In the genomic region with DNA sequence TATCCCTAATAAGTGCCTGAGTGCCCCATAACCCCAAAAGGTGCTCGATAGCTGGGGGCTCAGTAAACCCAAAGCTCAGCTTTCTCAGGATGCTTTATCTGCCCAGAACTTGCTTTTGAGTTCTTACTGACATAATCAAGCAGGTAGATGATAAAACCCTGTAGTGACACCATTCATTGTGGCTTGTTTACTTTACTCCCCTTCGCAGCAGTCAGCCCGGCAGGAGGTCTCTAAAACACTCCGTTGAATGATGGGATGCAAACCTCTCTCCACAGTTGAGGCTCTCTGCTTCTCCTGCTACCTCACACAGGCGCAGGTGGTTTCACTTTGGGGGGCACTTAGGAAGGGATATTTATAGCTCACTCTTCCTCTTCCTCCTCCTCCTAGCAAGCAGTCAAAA, we compare ENCODE assay signal across 17 cellular contexts.
A peak's percentile ranks its signal among the peaks of the same experiment; 100 is the strongest.
DNase-seq lines count a peak whose midpoint lies in the region; ATAC-seq and TF ChIP-seq lines count a peak whose summit lies in the region.
"Had no signal": no experiment of that assay in that cellular context is flagged by ENCODE, and none has a peak within 500 bp of the region (broad histone marks: within the 10 kb centered on the region; RNA-seq: fewer than 3 reads in every experiment).

No MANE protein-coding gene starts in this region.

- TF ChIP-seq CTCF in HEK293 (tag by site-specific recombination; IDR thresholded peaks at IDR 0.05) (no peak), WTC11 (IDR thresholded peaks at IDR 0.05) (no peak), nephron progenitor cell (IDR thresholded peaks at IDR 0.05) (no peak)

- peaks cover 19% of the 10 kb centered on the region for H3K4me1 Mint-ChIP-seq in WTC11
- peaks cover 35% of the 10 kb centered on the region for H3K4me1 Mint-ChIP-seq in nephron progenitor cell

- H3K27ac Mint-ChIP-seq in WTC11 (peak overlapping the region; percentile 25; the same call in 1 of the 2 replicates), nephron progenitor cell (peak overlapping the region; percentile 81)
- H3K27ac Mint-ChIP-seq: activated naive CD4-positive, alpha-beta T cell treated with anti-CD3 and anti-CD28 coated beads for 36 hours had no signal

- no peaks in the 10 kb centered on the region for H4K20me1 ChIP-seq in GM23248 (ENCODE audit: insufficient read depth)

- peaks cover 30% of the 10 kb centered on the region for H3K27me3 Mint-ChIP-seq in WTC11 (ENCODE audit: low read depth)
- H3K27me3 Mint-ChIP-seq in nephron progenitor cell (ENCODE audit: low read depth, poor library complexity) = peaks cover 6% of the 10 kb centered on the region

- H3K36me3 Mint-ChIP-seq in WTC11 = peaks cover 9% of the 10 kb centered on the region
- H3K36me3 Mint-ChIP-seq in nephron progenitor cell (ENCODE audit: low read depth) = peaks cover 24% of the 10 kb centered on the region

- CTCF ChIA-PET in HEK293 (lab: Yijun Ruan, JAX) = interaction anchor here (0.6 kb wide), 1 partner anchor 494 kb away, joined by 5 read pairs; no protein-coding TSS in a partner anchor
- CTCF ChIA-PET in WTC11 (lab: Charles Lee) = interaction anchor here (1.0 to 1.2 kb wide), 2 partner anchors 25 to 35 kb away, joined by 4 read pairs; no protein-coding TSS in a partner anchor

- H3K36me3 ChIP-seq in HEK293 (ENCODE audit: control insufficient read depth in 2 of 2, insufficient read depth in 1 of 2, low read length in 2 of 2) = no peaks in the 10 kb centered on the region
- H3K36me3 ChIP-seq in GM23248 (ENCODE audit: low read depth) = no peaks in the 10 kb centered on the region
- H3K36me3 ChIP-seq: heart left ventricle, neutrophil, suprapubic skin, vagina had no signal

- no peaks in the 10 kb centered on the region for H3K79me2 ChIP-seq in GM23248 (ENCODE audit: insufficient read depth)

- H3K4me2 ChIP-seq in GM23248 (ENCODE audit: unreplicated experiment) = no peak overlapping the region

- H3K9ac ChIP-seq in GM23248 = no peak overlapping the region

- H3K9me2 ChIP-seq in GM23248 (ENCODE audit: insufficient read depth) = no peaks in the 10 kb centered on the region

- no peaks in the 10 kb centered on the region for H3F3A ChIP-seq in GM23248 (ENCODE audit: insufficient read depth)

- no peak overlapping the region for H2AFZ ChIP-seq in GM23248

- peaks cover 26% of the 10 kb centered on the region for H3K9me3 Mint-ChIP-seq in WTC11
- peaks cover 26% of the 10 kb centered on the region for H3K9me3 Mint-ChIP-seq in nephron progenitor cell

- DNase-seq in NCI-H2107 (lab: John Stamatoyannopoulos, UW) (peak; percentile 29), WTC11 (ENCODE audit: low spot score) (peak; percentile 51), nephron progenitor cell (no peak), NCI-H2196 treated with DMSO at 0.1 percent for 48 hours (lab: John Stamatoyannopoulos, UW; ENCODE audit: unreplicated experiment) (no peak), GM23248 (no peak)
- no peak for DNase-seq in effector CD8-positive, alpha-beta T cell (lab: John Stamatoyannopoulos, UW)
- DNase-seq: activated CD4-positive, alpha-beta T cell treated with anti-CD3 and anti-CD28 coated beads, Interleukin-2, amount 50 U/mL, for 1 hour; activated naive CD4-positive, alpha-beta T cell treated with anti-CD3 and anti-CD28 coated beads for 36 hours; anterior cingulate cortex; effector memory CD4-positive, alpha-beta T cell; GDM1; heart left ventricle; NCI-H1436 had no signal

- H3K4me3 ChIP-seq in HEK293 (ENCODE audit: low read depth, low read length) = no peak overlapping the region
- H3K4me3 ChIP-seq in GM23248 = no peak overlapping the region
- H3K4me3 ChIP-seq: heart left ventricle, suprapubic skin, vagina had no signal

- H3K4me3 Mint-ChIP-seq in WTC11 (no peak overlapping the region; the same call in 1 of the 2 replicates), nephron progenitor cell (peak overlapping the region; percentile 52)
- H3K4me3 Mint-ChIP-seq: activated naive CD4-positive, alpha-beta T cell treated with anti-CD3 and anti-CD28 coated beads for 36 hours had no signal

- in situ Hi-C loops in GM23248 (cut with MboI) = no loop called here

- H3K9me3 ChIP-seq in HEK293 (ENCODE audit: control insufficient read depth, insufficient read depth, low read depth, low read length) (no peaks in the 10 kb centered on the region), GM23248 (ENCODE audit: low read depth) (peaks cover 4% of the 10 kb centered on the region)
- H3K9me3 ChIP-seq: neutrophil, vagina had no signal

- peaks cover 4% of the 10 kb centered on the region for H3K4me1 ChIP-seq in HEK293 (ENCODE audit: control insufficient read depth, insufficient read depth, low read length)
- no peaks in the 10 kb centered on the region for H3K4me1 ChIP-seq in GM23248 (ENCODE audit: insufficient read depth)
- H3K4me1 ChIP-seq: suprapubic skin had no signal

- ATAC-seq in WTC11 = peak; percentile 90

- POLR2A ChIA-PET in HEK293 (lab: Yijun Ruan, JAX) = no interaction called here
- POLR2A ChIA-PET in WTC11 (lab: Charles Lee) = interaction anchor here (1.4 kb wide), 1 partner anchor 307 kb away, joined by 3 read pairs; no protein-coding TSS in a partner anchor

- peaks cover 7% of the 10 kb centered on the region; the same call in 1 of the 2 replicates for H3K27me3 ChIP-seq in GM23248 (replicated peaks; ENCODE audit: insufficient read depth)
- H3K27me3 ChIP-seq: heart left ventricle, neutrophil, suprapubic skin, vagina had no signal

- 23 to 24% methylated on average over 5 of the region's 5 CpGs for WGBS in GM23248 (ENCODE audit: low coverage in 1 of 2, low lambda C conversion rate in 2 of 2, missing lambda C conversion rate in 2 of 2), 2 experiments

- no peak overlapping the region for H3K27ac ChIP-seq in HEK293 (ENCODE audit: extremely low read depth, low read depth, low read length)
- no peak overlapping the region for H3K27ac ChIP-seq in GM23248
- H3K27ac ChIP-seq: neutrophil, suprapubic skin, vagina had no signal

TF ChIP-seq in HEK293, 187 proteins besides CTCF, POLR2A, EP300 and RAD21 (continues in another document):
- TF ChIP-seq GLIS1 (tag by site-specific recombination; IDR thresholded peaks at IDR 0.05) (peak; percentile 92), ZNF114 (tag by site-specific recombination; IDR thresholded peaks at IDR 0.05) (no peak), ZNF423 (tag by site-specific recombination; IDR thresholded peaks at IDR 0.05) (peak; percentile 58; the same call in 1 of the 2 replicates)
- TF ChIP-seq, protein P1, sequence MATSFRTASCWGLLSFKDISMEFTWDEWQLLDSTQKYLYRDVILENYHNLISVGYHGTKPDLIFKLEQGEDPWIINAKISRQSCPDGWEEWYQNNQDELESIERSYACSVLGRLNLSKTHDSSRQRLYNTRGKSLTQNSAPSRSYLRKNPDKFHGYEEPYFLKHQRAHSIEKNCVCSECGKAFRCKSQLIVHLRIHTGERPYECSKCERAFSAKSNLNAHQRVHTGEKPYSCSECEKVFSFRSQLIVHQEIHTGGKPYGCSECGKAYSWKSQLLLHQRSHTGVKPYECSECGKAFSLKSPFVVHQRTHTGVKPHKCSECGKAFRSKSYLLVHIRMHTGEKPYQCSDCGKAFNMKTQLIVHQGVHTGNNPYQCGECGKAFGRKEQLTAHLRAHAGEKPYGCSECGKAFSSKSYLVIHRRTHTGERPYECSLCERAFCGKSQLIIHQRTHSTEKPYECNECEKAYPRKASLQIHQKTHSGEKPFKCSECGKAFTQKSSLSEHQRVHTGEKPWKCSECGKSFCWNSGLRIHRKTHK (tag by site-specific recombination; IDR thresholded peaks at IDR 0.05) = no peak

TF ChIP-seq in WTC11, 78 proteins besides CTCF, POLR2A, EP300 and RAD21 (continues in another document):
- TF ChIP-seq, protein P2, sequence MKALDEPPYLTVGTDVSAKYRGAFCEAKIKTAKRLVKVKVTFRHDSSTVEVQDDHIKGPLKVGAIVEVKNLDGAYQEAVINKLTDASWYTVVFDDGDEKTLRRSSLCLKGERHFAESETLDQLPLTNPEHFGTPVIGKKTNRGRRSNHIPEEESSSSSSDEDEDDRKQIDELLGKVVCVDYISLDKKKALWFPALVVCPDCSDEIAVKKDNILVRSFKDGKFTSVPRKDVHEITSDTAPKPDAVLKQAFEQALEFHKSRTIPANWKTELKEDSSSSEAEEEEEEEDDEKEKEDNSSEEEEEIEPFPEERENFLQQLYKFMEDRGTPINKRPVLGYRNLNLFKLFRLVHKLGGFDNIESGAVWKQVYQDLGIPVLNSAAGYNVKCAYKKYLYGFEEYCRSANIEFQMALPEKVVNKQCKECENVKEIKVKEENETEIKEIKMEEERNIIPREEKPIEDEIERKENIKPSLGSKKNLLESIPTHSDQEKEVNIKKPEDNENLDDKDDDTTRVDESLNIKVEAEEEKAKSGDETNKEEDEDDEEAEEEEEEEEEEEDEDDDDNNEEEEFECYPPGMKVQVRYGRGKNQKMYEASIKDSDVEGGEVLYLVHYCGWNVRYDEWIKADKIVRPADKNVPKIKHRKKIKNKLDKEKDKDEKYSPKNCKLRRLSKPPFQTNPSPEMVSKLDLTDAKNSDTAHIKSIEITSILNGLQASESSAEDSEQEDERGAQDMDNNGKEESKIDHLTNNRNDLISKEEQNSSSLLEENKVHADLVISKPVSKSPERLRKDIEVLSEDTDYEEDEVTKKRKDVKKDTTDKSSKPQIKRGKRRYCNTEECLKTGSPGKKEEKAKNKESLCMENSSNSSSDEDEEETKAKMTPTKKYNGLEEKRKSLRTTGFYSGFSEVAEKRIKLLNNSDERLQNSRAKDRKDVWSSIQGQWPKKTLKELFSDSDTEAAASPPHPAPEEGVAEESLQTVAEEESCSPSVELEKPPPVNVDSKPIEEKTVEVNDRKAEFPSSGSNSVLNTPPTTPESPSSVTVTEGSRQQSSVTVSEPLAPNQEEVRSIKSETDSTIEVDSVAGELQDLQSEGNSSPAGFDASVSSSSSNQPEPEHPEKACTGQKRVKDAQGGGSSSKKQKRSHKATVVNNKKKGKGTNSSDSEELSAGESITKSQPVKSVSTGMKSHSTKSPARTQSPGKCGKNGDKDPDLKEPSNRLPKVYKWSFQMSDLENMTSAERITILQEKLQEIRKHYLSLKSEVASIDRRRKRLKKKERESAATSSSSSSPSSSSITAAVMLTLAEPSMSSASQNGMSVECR (CRISPR knock-in tag; IDR thresholded peaks at IDR 0.05; ENCODE audit: borderline replicate concordance) = 0 out of 2 replicates have a peak, but pooled peaks have one; percentile 24
- TF ChIP-seq, protein P3, sequence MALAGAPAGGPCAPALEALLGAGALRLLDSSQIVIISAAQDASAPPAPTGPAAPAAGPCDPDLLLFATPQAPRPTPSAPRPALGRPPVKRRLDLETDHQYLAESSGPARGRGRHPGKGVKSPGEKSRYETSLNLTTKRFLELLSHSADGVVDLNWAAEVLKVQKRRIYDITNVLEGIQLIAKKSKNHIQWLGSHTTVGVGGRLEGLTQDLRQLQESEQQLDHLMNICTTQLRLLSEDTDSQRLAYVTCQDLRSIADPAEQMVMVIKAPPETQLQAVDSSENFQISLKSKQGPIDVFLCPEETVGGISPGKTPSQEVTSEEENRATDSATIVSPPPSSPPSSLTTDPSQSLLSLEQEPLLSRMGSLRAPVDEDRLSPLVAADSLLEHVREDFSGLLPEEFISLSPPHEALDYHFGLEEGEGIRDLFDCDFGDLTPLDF (CRISPR knock-in tag; IDR thresholded peaks at IDR 0.05) = no peak
- TF ChIP-seq TEAD1 (CRISPR knock-in tag; IDR thresholded peaks at IDR 0.05) (peak; percentile 55; the same call in 1 of the 2 replicates), ZNF423 (CRISPR knock-in tag; IDR thresholded peaks at IDR 0.05) (peak; percentile 87), FOXK1 (CRISPR knock-in tag; IDR thresholded peaks at IDR 0.05) (peak; percentile 45; the same call in 1 of the 2 replicates)

Comparison
In these comparisons a context has a peak if more than half of its experiments do, and no peak if none do; other contexts are left out.
1. DNase-seq: peak in NCI-H2107 (single experiment) and WTC11 (single experiment); none in nephron progenitor cell (single experiment), effector CD8-positive, alpha-beta T cell (single experiment), NCI-H2196 treated with DMSO at 0.1 percent for 48 hours (single experiment) and GM23248 (single experiment).